ENCODE assay signal across 34 cellular contexts in genomic region chr11:107608809-107609208, GRCh38. TPM values are rescaled to one million over a fixed set of nuclear protein-coding genes. Genes with fewer than 3 reads are reported as not detected.
"Had no signal": no experiment of that assay in that cellular context is flagged by ENCODE, and none has a peak within 500 bp of the region (broad histone marks: within the 10 kb centered on the region; RNA-seq: fewer than 3 reads in every experiment).

No MANE protein-coding gene starts in this region.

- H3K36me3 Mint-ChIP-seq: activated naive CD4-positive, alpha-beta T cell treated with anti-CD3 and anti-CD28 coated beads, Interleukin-2, amount 10 ng/mL, durations not matched to agents 7 days and 5 days; activated naive CD4-positive, alpha-beta T cell treated with anti-CD3 and anti-CD28 coated beads, Interleukin-2, amount 50 U/mL, for 72 hours; activated naive CD8-positive, alpha-beta T cell treated with anti-CD3 and anti-CD28 coated beads, Interleukin-2, amount 10 ng/mL, durations not matched to agents 7 days and 5 days; WTC11 had no signal

- H3K9me3 ChIP-seq: ascending aorta, breast epithelium, colonic mucosa, esophagus muscularis mucosa, gastrocnemius medialis, heart left ventricle had no signal

- H3K4me3 Mint-ChIP-seq: activated CD4-positive, alpha-beta memory T cell treated with anti-CD3 and anti-CD28 coated beads, Interleukin-2, amount 10 ng/mL, durations not matched to agents 7 days and 5 days; activated CD4-positive, alpha-beta T cell treated with anti-CD3 and anti-CD28 coated beads, Interleukin-2, amount 10 ng/mL, durations not matched to agents 7 days and 5 days; activated naive CD4-positive, alpha-beta T cell treated with anti-CD3 and anti-CD28 coated beads, Interleukin-2, amount 10 ng/mL, durations not matched to agents 7 days and 5 days; activated naive CD8-positive, alpha-beta T cell treated with anti-CD3 and anti-CD28 coated beads, Interleukin-2, amount 10 ng/mL, durations not matched to agents 7 days and 5 days; activated T-cell treated with anti-CD3 and anti-CD28 coated beads, Interleukin-2, amount 50 U/mL, for 24 hours; activated T-cell treated with anti-CD3 and anti-CD28 coated beads, Interleukin-2, amount 50 U/mL, for 72 hours; endodermal cell; T-helper 17 cell; WTC11 had no signal

- H3K9me3 Mint-ChIP-seq: activated CD4-positive, alpha-beta memory T cell treated with anti-CD3 and anti-CD28 coated beads, Interleukin-2, amount 10 ng/mL, durations not matched to agents 7 days and 5 days; activated CD4-positive, alpha-beta T cell treated with anti-CD3 and anti-CD28 coated beads, Interleukin-2, amount 10 ng/mL, durations not matched to agents 7 days and 5 days; activated naive CD4-positive, alpha-beta T cell treated with anti-CD3 and anti-CD28 coated beads, Interleukin-2, amount 10 ng/mL, durations not matched to agents 7 days and 5 days; activated naive CD4-positive, alpha-beta T cell treated with anti-CD3 and anti-CD28 coated beads, Interleukin-2, amount 50 U/mL, for 72 hours; activated naive CD8-positive, alpha-beta T cell treated with anti-CD3 and anti-CD28 coated beads, Interleukin-2, amount 10 ng/mL, durations not matched to agents 7 days and 5 days; activated T-cell treated with anti-CD3 and anti-CD28 coated beads, Interleukin-2, amount 50 U/mL, for 24 hours; activated T-cell treated with anti-CD3 and anti-CD28 coated beads, Interleukin-2, amount 50 U/mL, for 72 hours; endodermal cell; WTC11 had no signal

- H3K36me3 ChIP-seq: ascending aorta, breast epithelium, cardiac muscle cell, colonic mucosa, esophagus muscularis mucosa, gastrocnemius medialis, heart left ventricle had no signal

- H3K27ac ChIP-seq: ascending aorta, breast epithelium, cardiac muscle cell, colonic mucosa, dorsolateral prefrontal cortex, esophagus muscularis mucosa, foreskin keratinocyte, gastrocnemius medialis, heart left ventricle, VCaP had no signal

- DNase-seq: activated CD4-positive, alpha-beta memory T cell treated with anti-CD3 and anti-CD28 coated beads, Interleukin-2, amount 10 ng/mL, durations not matched to agents 7 days and 5 days; activated CD4-positive, alpha-beta T cell treated with anti-CD3 and anti-CD28 coated beads for 1 hour; activated CD4-positive, alpha-beta T cell treated with anti-CD3 and anti-CD28 coated beads for 4 hours; activated CD4-positive, alpha-beta T cell treated with anti-CD3 and anti-CD28 coated beads, Interleukin-2, amount 10 ng/mL, durations not matched to agents 7 days and 5 days; activated CD4-positive, alpha-beta T cell treated with anti-CD3 and anti-CD28 coated beads, Interleukin-2, amount 50 U/mL, for 4 hours; activated CD8-positive, alpha-beta memory T cell treated with anti-CD3 and anti-CD28 coated beads, Interleukin-2, amount 50 U/mL, for 48 hours; activated gamma-delta T cell; activated naive CD4-positive, alpha-beta T cell; activated naive CD4-positive, alpha-beta T cell treated with anti-CD3 and anti-CD28 coated beads, Interleukin-2, amount 10 ng/mL, durations not matched to agents 7 days and 5 days; activated naive CD8-positive, alpha-beta T cell treated with anti-CD3 and anti-CD28 coated beads, Interleukin-2, amount 10 ng/mL, durations not matched to agents 7 days and 5 days; activated T-cell treated with anti-CD3 and anti-CD28 coated beads for 4 hours; activated T-cell treated with anti-CD3 and anti-CD28 coated beads, Interleukin-2, amount 50 U/mL, for 24 hours; activated T-cell treated with anti-CD3 and anti-CD28 coated beads, Interleukin-2, amount 50 U/mL, for 72 hours; central memory CD4-positive, alpha-beta T cell; cerebellar nuclear complex; colonic mucosa; dorsolateral prefrontal cortex; effector memory CD4-positive, alpha-beta T cell; endodermal cell; erythroblast; foreskin keratinocyte; gastrocnemius medialis; glutamatergic neuron; heart left ventricle; T-helper 1 cell; T-helper 17 cell had no signal

- H3K27ac Mint-ChIP-seq: activated CD4-positive, alpha-beta memory T cell treated with anti-CD3 and anti-CD28 coated beads, Interleukin-2, amount 10 ng/mL, durations not matched to agents 7 days and 5 days; activated CD4-positive, alpha-beta T cell treated with anti-CD3 and anti-CD28 coated beads, Interleukin-2, amount 10 ng/mL, durations not matched to agents 7 days and 5 days; activated naive CD4-positive, alpha-beta T cell treated with anti-CD3 and anti-CD28 coated beads, Interleukin-2, amount 10 ng/mL, durations not matched to agents 7 days and 5 days; activated naive CD4-positive, alpha-beta T cell treated with anti-CD3 and anti-CD28 coated beads, Interleukin-2, amount 50 U/mL, for 72 hours; activated naive CD8-positive, alpha-beta T cell treated with anti-CD3 and anti-CD28 coated beads, Interleukin-2, amount 10 ng/mL, durations not matched to agents 7 days and 5 days; activated T-cell treated with anti-CD3 and anti-CD28 coated beads, Interleukin-2, amount 50 U/mL, for 24 hours; activated T-cell treated with anti-CD3 and anti-CD28 coated beads, Interleukin-2, amount 50 U/mL, for 72 hours; brain; endodermal cell; T-helper 17 cell had no signal

- H3K4me1 ChIP-seq: ascending aorta, breast epithelium, colonic mucosa, esophagus muscularis mucosa, foreskin keratinocyte, gastrocnemius medialis, heart left ventricle had no signal

- H3K4me1 Mint-ChIP-seq: activated CD4-positive, alpha-beta memory T cell treated with anti-CD3 and anti-CD28 coated beads, Interleukin-2, amount 10 ng/mL, durations not matched to agents 7 days and 5 days; activated CD4-positive, alpha-beta T cell treated with anti-CD3 and anti-CD28 coated beads, Interleukin-2, amount 10 ng/mL, durations not matched to agents 7 days and 5 days; activated naive CD4-positive, alpha-beta T cell treated with anti-CD3 and anti-CD28 coated beads, Interleukin-2, amount 10 ng/mL, durations not matched to agents 7 days and 5 days; activated naive CD8-positive, alpha-beta T cell treated with anti-CD3 and anti-CD28 coated beads, Interleukin-2, amount 10 ng/mL, durations not matched to agents 7 days and 5 days had no signal

- H3K4me3 ChIP-seq: ascending aorta, breast epithelium, cardiac muscle cell, colonic mucosa, dorsolateral prefrontal cortex, esophagus muscularis mucosa, gastrocnemius medialis, heart left ventricle had no signal

- ATAC-seq: activated naive CD4-positive, alpha-beta T cell treated with anti-CD3 and anti-CD28 coated beads, Interleukin-2, amount 50 U/mL, for 72 hours; activated T-cell treated with anti-CD3 and anti-CD28 coated beads, Interleukin-2, amount 50 U/mL, for 72 hours; foreskin keratinocyte; gastrocnemius medialis; heart left ventricle; T-helper 17 cell had no signal

- H3K27me3 ChIP-seq: ascending aorta, cardiac muscle cell, colonic mucosa had no signal

RNA-seq across cellular contexts. Expression of gene ELMOD1, which starts 17.9 kb away (rescaled TPM):
- total RNA-seq: activated CD4-positive, alpha-beta memory T cell treated with anti-CD3 and anti-CD28 coated beads, Interleukin-2, amount 10 ng/mL, durations not matched to agents 7 days and 5 days; activated CD4-positive, alpha-beta T cell treated with anti-CD3 and anti-CD28 coated beads, Interleukin-2, amount 10 ng/mL, durations not matched to agents 7 days and 5 days; activated naive CD4-positive, alpha-beta T cell treated with anti-CD3 and anti-CD28 coated beads, Interleukin-2, amount 50 U/mL, for 72 hours; activated naive CD8-positive, alpha-beta T cell treated with anti-CD3 and anti-CD28 coated beads, Interleukin-2, amount 10 ng/mL, durations not matched to agents 7 days and 5 days; activated T-cell treated with anti-CD3 and anti-CD28 coated beads, Interleukin-2, amount 50 U/mL, for 72 hours; ascending aorta; breast epithelium; foreskin keratinocyte; T-helper 17 cell had no signal
